In the genomic region with DNA sequence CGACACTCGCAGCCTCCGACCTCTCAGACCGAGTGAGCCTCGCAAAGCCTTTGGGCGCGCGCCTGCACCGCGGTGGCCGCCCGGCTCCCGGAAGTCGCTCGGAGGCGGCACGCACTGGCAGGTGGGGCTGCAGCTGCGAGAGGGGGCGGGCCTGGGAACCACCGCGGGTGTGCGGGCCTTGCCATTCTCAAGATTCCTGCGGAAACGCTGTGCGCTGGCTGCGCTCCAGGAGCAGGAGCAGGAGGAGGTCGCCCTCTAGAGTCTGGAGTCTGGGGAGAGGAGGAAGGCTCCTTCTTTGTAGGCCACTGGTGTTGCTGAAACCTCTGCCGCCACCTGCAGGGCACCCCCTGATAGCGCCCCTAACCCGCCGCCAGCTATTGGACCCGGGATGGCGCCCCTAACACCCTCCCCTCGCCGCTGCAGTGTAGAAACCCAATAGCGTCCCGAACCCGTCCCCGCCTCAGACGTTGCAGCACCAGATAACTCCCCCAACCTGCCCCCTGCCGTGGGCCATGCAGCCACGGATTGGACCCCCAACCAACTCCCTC, we compare ENCODE assay signal across 8 cellular contexts.
DNase-seq lines count a peak whose midpoint lies in the region; ATAC-seq, FAIRE-seq and TF ChIP-seq lines count a peak whose summit lies in the region.
"Not testable (repeated sequence)": the region's sequence is repeated elsewhere in the genome, so short reads cannot be mapped to it uniquely, and the experiment has no call there.

No MANE protein-coding gene starts in this region.

- ATAC-seq in GM19328 (IDR thresholded peaks at IDR 0.05; ENCODE audit: unreplicated experiment) = peak; percentile 93
- ATAC-seq in HG03103 (IDR thresholded peaks at IDR 0.05; ENCODE audit: low read depth, unreplicated experiment) = peak; percentile 91
- peak; percentile 96 for ATAC-seq in left colon

- intact Hi-C loops in left colon (cut with DNase I, micrococcal nuclease) = not testable (repeated sequence)

- peak; percentile 58 for TF ChIP-seq CTCF in bronchial epithelial cell (IDR thresholded peaks at IDR 0.05; ENCODE audit: insufficient read depth, low read length, severe bottlenecking)

- not testable (repeated sequence) for FAIRE-seq in bronchial epithelial cell (lab: Jason Lieb, UNC)

- H3K4me3 ChIP-seq in bronchial epithelial cell (ENCODE audit: low read depth, low read length) = peak overlapping the region; percentile 28

- DNase-seq in CD1c-positive myeloid dendritic cell (ENCODE audit: extremely low spot score) (peak; percentile 16), NCI-H2196 (lab: John Stamatoyannopoulos, UW; ENCODE audit: unreplicated experiment) (peak; percentile 68), bronchial epithelial cell (ENCODE audit: low read depth) (peak; percentile 47), left colon (peak; percentile 84 to 90)
- peak; percentile 68 for DNase-seq in activated CD4-positive, alpha-beta T cell treated with anti-CD3 and anti-CD28 coated beads for 48 hours
- DNase-seq in stimulated activated CD4-positive, alpha-beta T cell treated with anti-CD3 and anti-CD28 coated beads, TNF-alpha, amount 100 ng/mL, for 24 hours (ENCODE audit: low read depth in 3 of 3) = peak in 2 of 3 experiments; percentile 42 to 67

- not testable (repeated sequence) for H3K36me3 ChIP-seq in bronchial epithelial cell (ENCODE audit: control insufficient read depth, insufficient read depth, low read length)

- not testable (repeated sequence) for H3K27me3 ChIP-seq in bronchial epithelial cell (ENCODE audit: control insufficient read depth, insufficient read depth, low read length)

Comparison
In these comparisons a context has a peak if more than half of its experiments do, and no peak if none do; other contexts are left out.
1. Peak in every context shown above with its lines: DNase-seq, ATAC-seq and H3K4me3 ChIP-seq.
2. DNase-seq: peak in every context shown above with its lines; median percentile 87 in left colon; 68 in NCI-H2196; 68 in activated CD4-positive, alpha-beta T cell treated with anti-CD3 and anti-CD28 coated beads for 48 hours; 54 in stimulated activated CD4-positive, alpha-beta T cell treated with anti-CD3 and anti-CD28 coated beads, TNF-alpha, amount 100 ng/mL, for 24 hours; 47 in bronchial epithelial cell; 16 in CD1c-positive myeloid dendritic cell.